29 cellular contexts compared by ENCODE assay signal in the genomic region with DNA sequence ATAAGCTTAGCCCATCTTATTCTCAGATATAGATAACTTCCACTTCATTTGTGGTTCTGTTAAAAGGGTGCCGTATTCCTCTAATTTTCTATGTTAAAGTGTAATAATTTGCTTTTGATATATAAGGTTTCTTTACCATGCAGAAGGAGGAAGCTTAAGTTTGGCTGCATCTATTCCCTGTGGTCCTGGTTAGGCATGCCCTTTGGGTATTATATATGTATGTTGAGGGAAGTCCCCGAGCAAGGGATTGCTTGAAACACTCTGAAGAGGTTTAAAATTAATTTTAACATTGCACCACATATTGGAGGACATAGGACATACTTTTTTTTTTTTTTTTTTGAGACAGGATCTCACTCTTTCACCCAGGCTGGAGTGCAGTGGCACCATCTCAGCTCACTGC.
"Had no signal": no experiment of that assay in that cellular context is flagged by ENCODE, and none has a peak within 500 bp of the region (broad histone marks: within the 10 kb centered on the region; RNA-seq: fewer than 3 reads in every experiment).

No MANE protein-coding gene starts in this region.

- H3K4me1 ChIP-seq: adrenal gland, colonic mucosa had no signal

- DNase-seq: activated B cell treated with CpG ODN at 0.5 μM for 24 hours; activated CD4-positive, alpha-beta T cell treated with anti-CD3 and anti-CD28 coated beads for 48 hours; activated CD4-positive, alpha-beta T cell treated with anti-CD3 and anti-CD28 coated beads, Interleukin-2, amount 50 U/mL, for 1 hour; activated CD4-positive, alpha-beta T cell treated with anti-CD3 and anti-CD28 coated beads, Interleukin-2, amount 50 U/mL, for 48 hours; activated CD8-positive, alpha-beta memory T cell treated with anti-CD3 and anti-CD28 coated beads for 24 hours; activated CD8-positive, alpha-beta T cell treated with anti-CD3 and anti-CD28 coated beads for 36 hours; activated effector memory CD4-positive, alpha-beta T cell treated with Interleukin-2 at 50 U/mL for 16 hours; activated gamma-delta T cell treated with Interleukin-2 at 50 U/mL for 16 hours; activated naive CD4-positive, alpha-beta T cell treated with Interleukin-2 at 50 U/mL for 16 hours; activated naive CD8-positive, alpha-beta T cell treated with anti-CD3 and anti-CD28 coated beads for 36 hours; activated naive CD8-positive, alpha-beta T cell treated with anti-CD3 and anti-CD28 coated beads, Interleukin-2, amount 50 U/mL, for 24 hours; activated T-cell treated with anti-CD3 and anti-CD28 coated beads, Interleukin-2, amount 50 U/mL, for 4 hours; amygdala; aorta; central memory CD4-positive, alpha-beta T cell; cerebellar nuclear complex; colonic mucosa; effector CD8-positive, alpha-beta T cell; esophagus squamous epithelium; foreskin melanocyte; T-helper 1 cell; T-helper 17 cell; T1000; WERI-Rb-1 had no signal

- H3K36me3 ChIP-seq: adrenal gland, cardiac muscle cell, colonic mucosa, esophagus squamous epithelium, gastroesophageal sphincter, WERI-Rb-1 had no signal

- H3K4me3 ChIP-seq: adrenal gland, body of pancreas, cardiac muscle cell, colonic mucosa, esophagus squamous epithelium, gastroesophageal sphincter had no signal

- H3K27me3 ChIP-seq: adrenal gland, body of pancreas, cardiac muscle cell, colonic mucosa, esophagus squamous epithelium, gastroesophageal sphincter had no signal

- H3K9me3 ChIP-seq: adrenal gland, body of pancreas, colonic mucosa, esophagus squamous epithelium, gastroesophageal sphincter had no signal

- H3K27ac ChIP-seq: adrenal gland, body of pancreas, cardiac muscle cell, colonic mucosa, epithelial cell of prostate, gastroesophageal sphincter, WERI-Rb-1 had no signal
